ENCODE assay signal across 1 cellular context in genomic region chr4:181650033-181650825, GRCh38.
TF ChIP-seq lines count a peak whose summit lies in the region.

No MANE protein-coding gene starts in this region.

TF ChIP-seq in IMR-90, 13 proteins besides CTCF, POLR2A, EP300 and RAD21:
- no peak for TF ChIP-seq MXI1 (IDR thresholded peaks at IDR 0.05; ENCODE audit: borderline replicate concordance, low read depth, low read length)
- no peak for TF ChIP-seq FOS (IDR thresholded peaks at IDR 0.05; ENCODE audit: low read depth, low read length)
- TF ChIP-seq SMC3 (IDR thresholded peaks at IDR 0.05; ENCODE audit: low read depth, low read length): no peak
- TF ChIP-seq CEBPB (IDR thresholded peaks at IDR 0.05; ENCODE audit: low read depth, low read length): no peak
- TF ChIP-seq CHD1 (IDR thresholded peaks at IDR 0.05; ENCODE audit: low read depth, low read length): no peak
- TF ChIP-seq NFE2L2 (IDR thresholded peaks at IDR 0.05; ENCODE audit: low read depth, low read length): peak; percentile 56; the same call in 1 of the 2 replicates
- 0 out of 2 replicates have a peak, but pooled peaks have one; percentile 38 for TF ChIP-seq MAFK (IDR thresholded peaks at IDR 0.05; ENCODE audit: low read depth, low read length)
- no peak for TF ChIP-seq MAZ (IDR thresholded peaks at IDR 0.05; ENCODE audit: borderline replicate concordance, low read depth, low read length)
TF ChIP-seq in IMR-90: peak in this region for 2.
